In the genomic region with DNA sequence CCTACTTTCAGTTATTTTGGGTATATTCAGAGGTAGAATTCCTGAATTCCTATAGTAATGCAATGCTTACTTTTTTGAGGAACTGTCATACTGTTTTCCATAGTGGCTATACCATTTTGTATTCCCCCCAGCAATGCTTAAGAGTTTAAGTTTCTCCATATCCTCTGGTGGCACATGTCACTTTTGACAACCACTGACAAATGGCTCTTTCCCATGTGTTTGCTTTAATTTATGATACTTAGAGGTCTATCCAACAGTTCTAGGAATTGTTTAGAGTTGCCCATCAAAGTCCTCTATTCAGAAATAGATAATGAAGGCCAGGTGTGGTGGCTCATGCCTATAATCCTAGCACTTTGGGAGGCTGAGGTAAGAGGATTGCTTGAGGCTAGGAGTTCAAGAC, we compare ENCODE assay signal across 11 cellular contexts.
"Had no signal": no experiment of that assay in that cellular context is flagged by ENCODE, and none has a peak within 500 bp of the region (broad histone marks: within the 10 kb centered on the region; RNA-seq: fewer than 3 reads in every experiment).

No MANE protein-coding gene starts in this region.

- DNase-seq: GM23248, GOT3, H7, H9, HCEC 1CT, HFFc6 had no signal

- FAIRE-seq: H1, H54 had no signal

- H3K4me2 ChIP-seq: GM23338 had no signal

- H2AFZ ChIP-seq: GM23248, GM23338 had no signal

- H3K9ac ChIP-seq: GM23248 had no signal

- ATAC-seq: GM23338, HCT116 had no signal

- H3K9me3 ChIP-seq: HAP-1 had no signal

- H3K4me1 ChIP-seq: HAP-1 had no signal

- H3K36me3 ChIP-seq: HAP-1 had no signal

- H3K27ac ChIP-seq: GM23248 had no signal

- H3K4me3 ChIP-seq: GM23248, GM23338, HAP-1 had no signal
